In the genomic region with DNA sequence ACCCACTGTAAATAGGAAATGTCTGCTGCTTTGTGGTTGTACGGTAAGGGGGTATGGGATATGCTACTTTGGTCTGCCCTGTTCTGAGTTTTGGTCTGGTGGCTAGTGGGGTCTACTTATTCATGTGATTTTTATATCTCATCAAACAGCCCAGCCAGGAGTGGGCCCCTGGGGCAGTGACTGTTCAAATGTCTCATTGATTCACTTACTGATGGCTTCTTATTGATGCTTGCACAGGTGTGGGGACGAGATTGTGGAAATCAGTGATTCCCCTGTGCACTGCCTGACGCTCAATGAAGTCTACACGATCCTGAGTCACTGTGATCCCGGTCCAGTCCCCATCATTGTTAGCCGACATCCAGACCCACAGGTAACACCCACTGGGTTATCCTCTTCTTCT, we compare ENCODE assay signal across 17 cellular contexts.
A peak's percentile ranks its signal among the peaks of the same experiment; 100 is the strongest.
DNase-seq lines count a peak whose midpoint lies in the region; ATAC-seq and TF ChIP-seq lines count a peak whose summit lies in the region.
"Had no signal": no experiment of that assay in that cellular context is flagged by ENCODE, and none has a peak within 500 bp of the region (broad histone marks: within the 10 kb centered on the region; RNA-seq: fewer than 3 reads in every experiment).

No MANE protein-coding gene starts in this region.

- no peak for ATAC-seq in central memory CD8-positive, alpha-beta T cell (replicated peaks; ENCODE audit: extremely low read depth, poor library complexity, severe bottlenecking)
- no peak for ATAC-seq in stimulated activated memory B cell treated with anti-CD40 and anti-IgM and Interleukin-4, amounts not matched to agents 10 μg/mL and 1 μg/mL and 100 μg/mL, for 72 hours
- ATAC-seq: right cardiac atrium, WTC11 had no signal

- H3K79me2 ChIP-seq in Loucy (ENCODE audit: insufficient read depth, low read length) = no peaks in the 10 kb centered on the region

- H3F3A ChIP-seq in Loucy (ENCODE audit: low read depth) = no peaks in the 10 kb centered on the region

- DNase-seq in activated effector memory CD4-positive, alpha-beta T cell treated with anti-CD3 and anti-CD28 coated beads, Interleukin-2, amount 50 U/mL, for 16 hours = peak; percentile 55
- DNase-seq in activated effector memory CD4-positive, alpha-beta T cell treated with Interleukin-2 at 50 U/mL for 16 hours = no peak
- no peak for DNase-seq in central memory CD8-positive, alpha-beta T cell (ENCODE audit: low spot score in 2 of 2)
- DNase-seq in NOMO-1 treated with dmso at 0.1 percent for 144 hours (lab: John Stamatoyannopoulos, UW; ENCODE audit: unreplicated experiment) = no peak
- no peak for DNase-seq in medulla oblongata (ENCODE audit: extremely low spot score)
- DNase-seq in NCI-H510A (lab: John Stamatoyannopoulos, UW) = no peak
- DNase-seq: aorta; Caco-2; midbrain; NCI-H1436; NK-92 treated with Interleukin-12 subunit alpha and Interleukin-12 subunit beta, amount 100 ng/mL, for 24 hours; occipital lobe; right cardiac atrium; substantia nigra had no signal

- peak overlapping the region; percentile 16; the same call in 1 of the 2 replicates for H2AFZ ChIP-seq in Loucy (ENCODE audit: low read length)

- H3K27me3 ChIP-seq in Loucy (ENCODE audit: insufficient read depth, low read length, poor library complexity, severe bottlenecking) = no peaks in the 10 kb centered on the region

- no peaks in the 10 kb centered on the region for H4K20me1 ChIP-seq in Loucy (ENCODE audit: insufficient read depth, low read length, poor library complexity, severe bottlenecking)

- peaks cover 6% of the 10 kb centered on the region for H3K9me3 Mint-ChIP-seq in central memory CD8-positive, alpha-beta T cell
- H3K9me3 Mint-ChIP-seq in stimulated activated memory B cell treated with anti-CD40 and anti-IgM and Interleukin-4, amounts not matched to agents 10 μg/mL and 1 μg/mL and 100 μg/mL, for 72 hours = peaks cover 6% of the 10 kb centered on the region
- H3K9me3 Mint-ChIP-seq: WTC11 had no signal

- peaks cover 7% of the 10 kb centered on the region for H3K36me3 Mint-ChIP-seq in central memory CD8-positive, alpha-beta T cell (ENCODE audit: insufficient read depth)
- H3K36me3 Mint-ChIP-seq in stimulated activated memory B cell treated with anti-CD40 and anti-IgM and Interleukin-4, amounts not matched to agents 10 μg/mL and 1 μg/mL and 100 μg/mL, for 72 hours = peaks cover 5% of the 10 kb centered on the region
- H3K36me3 Mint-ChIP-seq: WTC11 had no signal

- no peaks in the 10 kb centered on the region for H3K9me3 ChIP-seq in Loucy (ENCODE audit: insufficient read depth, low read depth, low read length)
- H3K9me3 ChIP-seq: Caco-2 had no signal

- H3K4me1 ChIP-seq in Loucy (ENCODE audit: insufficient read depth, low read length, poor library complexity, severe bottlenecking) = peaks cover 33% of the 10 kb centered on the region
- H3K4me1 ChIP-seq: Caco-2 had no signal

- peaks cover 55% of the 10 kb centered on the region for H3K4me1 Mint-ChIP-seq in central memory CD8-positive, alpha-beta T cell
- H3K4me1 Mint-ChIP-seq in stimulated activated memory B cell treated with anti-CD40 and anti-IgM and Interleukin-4, amounts not matched to agents 10 μg/mL and 1 μg/mL and 100 μg/mL, for 72 hours = peaks cover 70% of the 10 kb centered on the region
- H3K4me1 Mint-ChIP-seq: WTC11 had no signal

- H3K4me2 ChIP-seq in Loucy (ENCODE audit: low read depth, low read length, poor library complexity, severe bottlenecking) = no peak overlapping the region

- H3K27ac Mint-ChIP-seq in central memory CD8-positive, alpha-beta T cell (ENCODE audit: low read depth) = peak overlapping the region; percentile 98
- H3K27ac Mint-ChIP-seq in stimulated activated memory B cell treated with anti-CD40 and anti-IgM and Interleukin-4, amounts not matched to agents 10 μg/mL and 1 μg/mL and 100 μg/mL, for 72 hours = peak overlapping the region; percentile 98
- H3K27ac Mint-ChIP-seq: WTC11 had no signal

- peak overlapping the region; percentile 48 for H3K4me3 Mint-ChIP-seq in central memory CD8-positive, alpha-beta T cell
- peak overlapping the region; percentile 66 for H3K4me3 Mint-ChIP-seq in stimulated activated memory B cell treated with anti-CD40 and anti-IgM and Interleukin-4, amounts not matched to agents 10 μg/mL and 1 μg/mL and 100 μg/mL, for 72 hours
- H3K4me3 Mint-ChIP-seq: WTC11 had no signal

- TF ChIP-seq CTCF in Loucy (conservative IDR thresholded peaks at IDR 0.05; ENCODE audit: low read length) = no peak

- H3K27me3 Mint-ChIP-seq in central memory CD8-positive, alpha-beta T cell = no peaks in the 10 kb centered on the region
- no peaks in the 10 kb centered on the region for H3K27me3 Mint-ChIP-seq in stimulated activated memory B cell treated with anti-CD40 and anti-IgM and Interleukin-4, amounts not matched to agents 10 μg/mL and 1 μg/mL and 100 μg/mL, for 72 hours

- no peaks in the 10 kb centered on the region for H3K9me2 ChIP-seq in Loucy (replicated peaks; ENCODE audit: low read depth, low read length)

- H3K36me3 ChIP-seq in Loucy (ENCODE audit: insufficient read depth, low read length) = no peaks in the 10 kb centered on the region

- H3K4me3 ChIP-seq in Loucy (ENCODE audit: low read length, poor library complexity, severe bottlenecking) = no peak overlapping the region

- no peak overlapping the region for H3K9ac ChIP-seq in Loucy (ENCODE audit: low read depth, low read length, poor library complexity, severe bottlenecking)
